In genomic region chr13:74966814-74967213, GRCh38 we compare ENCODE assay signal across 14 cellular contexts.
A peak's percentile ranks its signal among the peaks of the same experiment; 100 is the strongest.
DNase-seq lines count a peak whose midpoint lies in the region; ATAC-seq and TF ChIP-seq lines count a peak whose summit lies in the region.
"Had no signal": no experiment of that assay in that cellular context is flagged by ENCODE, and none has a peak within 500 bp of the region (broad histone marks: within the 10 kb centered on the region; RNA-seq: fewer than 3 reads in every experiment).

No MANE protein-coding gene starts in this region.

- no peaks in the 10 kb centered on the region for H3K9me3 Mint-ChIP-seq in osteocyte (ENCODE audit: unreplicated experiment)
- H3K9me3 Mint-ChIP-seq in activated CD4-positive, alpha-beta T cell treated with anti-CD3 and anti-CD28 coated beads, Interleukin-2, amount 10 ng/mL, durations not matched to agents 24 days and 14 days = no peaks in the 10 kb centered on the region

- peak overlapping the region; percentile 24 for H3K27ac Mint-ChIP-seq in osteocyte (ENCODE audit: unreplicated experiment)
- H3K27ac Mint-ChIP-seq in activated CD4-positive, alpha-beta T cell treated with anti-CD3 and anti-CD28 coated beads, Interleukin-2, amount 10 ng/mL, durations not matched to agents 24 days and 14 days = no peak overlapping the region
- H3K27ac Mint-ChIP-seq: activated T-helper 17 cell treated with anti-CD3 and anti-CD28 coated beads, Interleukin-2, amount 50 U/mL, for 72 hours had no signal

- DNase-seq in GM04504 (ENCODE audit: low read depth) = peak; percentile 29
- DNase-seq in SK-MEL-5 (ENCODE audit: low read depth, low spot score) = peak; percentile 40
- DNase-seq in fibroblast of the conjunctiva (ENCODE audit: low read depth) = peak; percentile 5
- DNase-seq in osteocyte (ENCODE audit: extremely low spot score, unreplicated experiment) = no peak
- no peak for DNase-seq in activated CD4-positive, alpha-beta T cell treated with anti-CD3 and anti-CD28 coated beads, Interleukin-2, amount 10 ng/mL, durations not matched to agents 24 days and 14 days
- no peak for DNase-seq in RKO (ENCODE audit: low spot score)
- DNase-seq in KG1 (lab: John Stamatoyannopoulos, UW) = no peak
- DNase-seq: activated CD4-positive, alpha-beta T cell treated with anti-CD3 and anti-CD28 coated beads for 48 hours; left cardiac atrium; NCI-H1105 treated with DMSO at 0.1 percent for 48 hours; pancreas; T-helper 1 cell had no signal

- in situ Hi-C loops in SK-MEL-5 (cut with HindIII; ENCODE audit: low pct_unique_long_range_greater_than_20kb, low sequenced_read_pairs) = no loop called here

- peaks cover 2% of the 10 kb centered on the region for H3K36me3 Mint-ChIP-seq in osteocyte (ENCODE audit: unreplicated experiment)
- no peaks in the 10 kb centered on the region for H3K36me3 Mint-ChIP-seq in activated CD4-positive, alpha-beta T cell treated with anti-CD3 and anti-CD28 coated beads, Interleukin-2, amount 10 ng/mL, durations not matched to agents 24 days and 14 days (ENCODE audit: low read depth)

- TF ChIP-seq CTCF in osteocyte (IDR thresholded peaks at IDR 0.05) = no peak

- peaks cover 5% of the 10 kb centered on the region for H3K4me1 Mint-ChIP-seq in osteocyte (ENCODE audit: unreplicated experiment)
- H3K4me1 Mint-ChIP-seq in activated CD4-positive, alpha-beta T cell treated with anti-CD3 and anti-CD28 coated beads, Interleukin-2, amount 10 ng/mL, durations not matched to agents 24 days and 14 days = no peaks in the 10 kb centered on the region
- H3K4me1 Mint-ChIP-seq: activated T-helper 17 cell treated with anti-CD3 and anti-CD28 coated beads, Interleukin-2, amount 50 U/mL, for 72 hours had no signal

- no peak for ATAC-seq in GM18517 (IDR thresholded peaks at IDR 0.05; ENCODE audit: unreplicated experiment)
- ATAC-seq: activated T-helper 17 cell treated with anti-CD3 and anti-CD28 coated beads, Interleukin-2, amount 50 U/mL, for 72 hours had no signal

- peaks cover 2% of the 10 kb centered on the region for H3K27me3 Mint-ChIP-seq in osteocyte (ENCODE audit: unreplicated experiment)
- H3K27me3 Mint-ChIP-seq in activated CD4-positive, alpha-beta T cell treated with anti-CD3 and anti-CD28 coated beads, Interleukin-2, amount 10 ng/mL, durations not matched to agents 24 days and 14 days = no peaks in the 10 kb centered on the region

- intact Hi-C loops in activated CD4-positive, alpha-beta T cell treated with anti-CD3 and anti-CD28 coated beads, Interleukin-2, amount 10 ng/mL, durations not matched to agents 24 days and 14 days (cut with micrococcal nuclease) = no loop called here

- no peak overlapping the region for H3K4me3 Mint-ChIP-seq in osteocyte (ENCODE audit: unreplicated experiment)
- no peak overlapping the region for H3K4me3 Mint-ChIP-seq in activated CD4-positive, alpha-beta T cell treated with anti-CD3 and anti-CD28 coated beads, Interleukin-2, amount 10 ng/mL, durations not matched to agents 24 days and 14 days
- H3K4me3 Mint-ChIP-seq: activated T-helper 17 cell treated with anti-CD3 and anti-CD28 coated beads, Interleukin-2, amount 50 U/mL, for 72 hours had no signal

Comparison
In these comparisons a context has a peak if more than half of its experiments do, and no peak if none do; other contexts are left out.
1. DNase-seq: peak in GM04504 (single experiment), SK-MEL-5 (single experiment) and fibroblast of the conjunctiva (single experiment); none in osteocyte (single experiment), activated CD4-positive, alpha-beta T cell treated with anti-CD3 and anti-CD28 coated beads, Interleukin-2, amount 10 ng/mL, durations not matched to agents 24 days and 14 days (single experiment), RKO (single experiment) and KG1 (single experiment).